25 cellular contexts compared by ENCODE assay signal in the genomic region with DNA sequence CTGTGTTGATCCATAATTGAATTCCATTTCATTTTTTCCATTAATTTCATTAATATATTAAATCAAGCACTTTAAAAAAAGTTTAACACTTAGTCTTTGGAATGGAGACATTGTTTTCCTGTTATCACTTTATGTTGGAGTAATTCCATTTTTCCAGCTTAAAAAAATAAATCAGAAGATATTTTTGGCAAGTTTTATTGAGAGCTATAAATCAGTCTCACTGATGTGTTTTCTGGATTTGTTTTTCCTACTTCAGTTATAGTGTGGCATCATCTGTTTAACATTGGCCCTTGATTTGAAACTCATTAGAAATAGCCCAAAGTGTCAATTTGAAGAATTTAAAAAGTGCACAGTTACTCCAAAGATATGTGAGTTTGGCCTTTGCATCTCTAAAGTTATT.
"Had no signal": no experiment of that assay in that cellular context is flagged by ENCODE, and none has a peak within 500 bp of the region (broad histone marks: within the 10 kb centered on the region; RNA-seq: fewer than 3 reads in every experiment).

No MANE protein-coding gene starts in this region.

- H3K9me3 ChIP-seq: heart left ventricle, left ventricle myocardium inferior, mucosa of descending colon, ovary, right atrium auricular region, right lobe of liver, stomach, testis, thyroid gland, transverse colon, upper lobe of right lung had no signal

- DNase-seq: heart left ventricle; hypothalamus; immature natural killer cell; islet precursor cell; left colon; left ventricle myocardium inferior; midbrain; mucosa of descending colon; naive thymus-derived CD4-positive, alpha-beta T cell; ovary; right lobe of liver; stimulated activated CD4-positive, alpha-beta T cell treated with anti-CD3 and anti-CD28 coated beads, Interleukin-12 subunit alpha, Interleukin-12 subunit beta, amount 100 ng/mL, for 4 hours; stimulated activated CD4-positive, alpha-beta T cell treated with anti-CD3 and anti-CD28 coated beads, Interleukin-15, amount 100 ng/mL, for 24 hours; stimulated activated CD4-positive, alpha-beta T cell treated with anti-CD3 and anti-CD28 coated beads, Interleukin-2, amount 100 ng/mL, for 24 hours; stimulated activated CD4-positive, alpha-beta T cell treated with anti-CD3 and anti-CD28 coated beads, Interleukin-4, amount 100 ng/mL, for 1 hour; stimulated activated naive B cell treated with anti-CD40 and anti-IgM and Interleukin-4, amounts not matched to agents 10 μg/mL and 1 μg/mL and 100 μg/mL, for 72 hours; stimulated activated naive CD8-positive, alpha-beta T cell treated with anti-CD3 and anti-CD28 coated beads, Interleukin-15, Interleukin-2, amounts not matched to agents 100 U/mL and 50 U/mL, for 24 hours; stomach; testis; thyroid gland; transverse colon; upper lobe of right lung had no signal

- H3K36me3 ChIP-seq: ovary, thyroid gland had no signal

- ATAC-seq: heart left ventricle; left colon; mucosa of descending colon; naive thymus-derived CD4-positive, alpha-beta T cell; natural killer cell treated with Interleukin-12 subunit alpha and Interleukin-12 subunit beta and Interleukin-15 and Interleukin-18, amount 100 ng/mL, for 72 hours; right lobe of liver; stimulated activated naive B cell treated with anti-CD40 and anti-IgM and Interleukin-4, amounts not matched to agents 10 μg/mL and 1 μg/mL and 100 μg/mL, for 72 hours; stimulated activated naive CD8-positive, alpha-beta T cell treated with anti-CD3 and anti-CD28 coated beads, Interleukin-15, Interleukin-2, amounts not matched to agents 100 U/mL and 50 U/mL, for 24 hours; upper lobe of right lung had no signal

- FAIRE-seq: urothelium cell line had no signal

- H3K27ac ChIP-seq: heart left ventricle, left ventricle myocardium inferior, ovary, right atrium auricular region, right lobe of liver, stomach, testis, thyroid gland, transverse colon, upper lobe of right lung had no signal

- H3K4me1 ChIP-seq: heart left ventricle, left ventricle myocardium inferior, right atrium auricular region, right lobe of liver, stomach, testis, thyroid gland, transverse colon, upper lobe of right lung had no signal

- H3K4me3 ChIP-seq: heart left ventricle, left ventricle myocardium inferior, mucosa of descending colon, ovary, right atrium auricular region, right lobe of liver, stomach, testis, thyroid gland, transverse colon, upper lobe of right lung had no signal

- H3K27me3 ChIP-seq: heart left ventricle, ovary, right atrium auricular region, right lobe of liver, stomach, testis, thyroid gland, transverse colon, upper lobe of right lung had no signal
